Comparison of ENCODE assay signal across 8 cellular contexts in genomic region chr20:38032585-38033329, GRCh38. TPM values are rescaled to one million over a fixed set of nuclear protein-coding genes. Genes with fewer than 3 reads are reported as not detected.
A peak's percentile ranks its signal among the peaks of the same experiment; 100 is the strongest.
DNase-seq lines count a peak whose midpoint lies in the region; ATAC-seq and TF ChIP-seq lines count a peak whose summit lies in the region.

No MANE protein-coding gene starts in this region.

- TF ChIP-seq CTCF in right atrium auricular region (IDR thresholded peaks at IDR 0.05), result no peak

- peak; percentile 82 for DNase-seq in DMS 273 (lab: John Stamatoyannopoulos, UW; ENCODE audit: unreplicated experiment)
- DNase-seq in DMS 273 treated with DMSO at 0.1 percent for 48 hours (lab: John Stamatoyannopoulos, UW), result no peak
- DNase-seq in activated T-helper 1 cell treated with anti-CD3 and anti-CD28 coated beads, Interleukin-12 subunit alpha, Interleukin-12 subunit beta, Interleukin-2, Interleukin-4 antibody, amounts not matched to agents 30 ng/mL and 10 ng/mL and 1 ng/mL, durations not matched to agents 14 hours and 24 hours and 36 hours (ENCODE audit: low spot score), result no peak
- no peak for DNase-seq in right atrium auricular region (ENCODE audit: low spot score)
- no peak for DNase-seq in UCSD-AML1 (lab: John Stamatoyannopoulos, UW; ENCODE audit: unreplicated experiment)

- H3K4me3 Mint-ChIP-seq in activated T-helper 1 cell treated with anti-CD3 and anti-CD28 coated beads, Interleukin-12 subunit alpha, Interleukin-12 subunit beta, Interleukin-2, Interleukin-4 antibody, amounts not matched to agents 30 ng/mL and 10 ng/mL and 1 ng/mL, durations not matched to agents 14 hours and 24 hours and 36 hours, result peak overlapping the region; percentile 96

- H3K9me3 ChIP-seq in HUES48 (ENCODE audit: control insufficient read depth, insufficient read depth, low read length) (no peaks in the 10 kb centered on the region), right atrium auricular region (no peaks in the 10 kb centered on the region), skeletal muscle satellite cell (replicated peaks; ENCODE audit: low read length) (no peaks in the 10 kb centered on the region)

- peak overlapping the region; percentile 99 for H3K27ac Mint-ChIP-seq in activated T-helper 1 cell treated with anti-CD3 and anti-CD28 coated beads, Interleukin-12 subunit alpha, Interleukin-12 subunit beta, Interleukin-2, Interleukin-4 antibody, amounts not matched to agents 30 ng/mL and 10 ng/mL and 1 ng/mL, durations not matched to agents 14 hours and 24 hours and 36 hours

- ATAC-seq in GM21447 (IDR thresholded peaks at IDR 0.05; ENCODE audit: unreplicated experiment), result peak; percentile 41

- H3K27ac ChIP-seq in HUES48 (ENCODE audit: low read depth, low read length) (peak overlapping the region; percentile 98), right atrium auricular region (peak overlapping the region; percentile 93 to 94)

- no peaks in the 10 kb centered on the region for H3K9me3 Mint-ChIP-seq in activated T-helper 1 cell treated with anti-CD3 and anti-CD28 coated beads, Interleukin-12 subunit alpha, Interleukin-12 subunit beta, Interleukin-2, Interleukin-4 antibody, amounts not matched to agents 30 ng/mL and 10 ng/mL and 1 ng/mL, durations not matched to agents 14 hours and 24 hours and 36 hours

- peaks cover 27% of the 10 kb centered on the region for H3K36me3 Mint-ChIP-seq in activated T-helper 1 cell treated with anti-CD3 and anti-CD28 coated beads, Interleukin-12 subunit alpha, Interleukin-12 subunit beta, Interleukin-2, Interleukin-4 antibody, amounts not matched to agents 30 ng/mL and 10 ng/mL and 1 ng/mL, durations not matched to agents 14 hours and 24 hours and 36 hours (ENCODE audit: low read depth)

- peaks cover 27% of the 10 kb centered on the region for H3K36me3 ChIP-seq in HUES48 (ENCODE audit: control insufficient read depth, insufficient read depth, low read length)
- H3K36me3 ChIP-seq in right atrium auricular region, result no peaks in the 10 kb centered on the region
- peaks cover 15% of the 10 kb centered on the region for H3K36me3 ChIP-seq in skeletal muscle satellite cell (ENCODE audit: insufficient read depth, low read length)

- H3K27me3 Mint-ChIP-seq in activated T-helper 1 cell treated with anti-CD3 and anti-CD28 coated beads, Interleukin-12 subunit alpha, Interleukin-12 subunit beta, Interleukin-2, Interleukin-4 antibody, amounts not matched to agents 30 ng/mL and 10 ng/mL and 1 ng/mL, durations not matched to agents 14 hours and 24 hours and 36 hours (ENCODE audit: insufficient read depth), result no peaks in the 10 kb centered on the region

- H3K4me2 ChIP-seq in skeletal muscle satellite cell (ENCODE audit: low read length), result peak overlapping the region; percentile 81

- peaks cover 24% of the 10 kb centered on the region for H3K4me1 ChIP-seq in HUES48 (ENCODE audit: control insufficient read depth, insufficient read depth, low read length)
- peaks cover 0 to 41% of the 10 kb centered on the region in 2 donors for H3K4me1 ChIP-seq in right atrium auricular region
- H3K4me1 ChIP-seq in skeletal muscle satellite cell (ENCODE audit: control insufficient read depth, insufficient read depth, low read length), result peaks cover 20% of the 10 kb centered on the region

- H3K27me3 ChIP-seq in HUES48 (ENCODE audit: control insufficient read depth, insufficient read depth, low read length) (no peaks in the 10 kb centered on the region), right atrium auricular region (no peaks in the 10 kb centered on the region), skeletal muscle satellite cell (ENCODE audit: control insufficient read depth, insufficient read depth, low read length) (no peaks in the 10 kb centered on the region)

- intact Hi-C loops in activated T-helper 1 cell treated with anti-CD3 and anti-CD28 coated beads, Interleukin-12 subunit alpha, Interleukin-12 subunit beta, Interleukin-2, Interleukin-4 antibody, amounts not matched to agents 30 ng/mL and 10 ng/mL and 1 ng/mL, durations not matched to agents 14 hours and 24 hours and 36 hours (cut with micrococcal nuclease), result loop anchor here (1.0 to 10.0 kb wide), 7 partner anchors 25 to 1570 kb away; partner anchors contain the start of genes CTNNBL1, RALGAPB and SNHG17

- peaks cover 76% of the 10 kb centered on the region for H3K4me1 Mint-ChIP-seq in activated T-helper 1 cell treated with anti-CD3 and anti-CD28 coated beads, Interleukin-12 subunit alpha, Interleukin-12 subunit beta, Interleukin-2, Interleukin-4 antibody, amounts not matched to agents 30 ng/mL and 10 ng/mL and 1 ng/mL, durations not matched to agents 14 hours and 24 hours and 36 hours (ENCODE audit: low read depth)

- H3K4me3 ChIP-seq in HUES48 (ENCODE audit: low read depth, low read length), result peak overlapping the region; percentile 93
- H3K4me3 ChIP-seq in right atrium auricular region, result peak overlapping the region; percentile 81 to 82
- peak overlapping the region; percentile 95 for H3K4me3 ChIP-seq in skeletal muscle satellite cell (ENCODE audit: low read length)

- H3K9ac ChIP-seq in HUES48 (ENCODE audit: low read depth, low read length) (peak overlapping the region; percentile 99), skeletal muscle satellite cell (ENCODE audit: low read depth, low read length) (peak overlapping the region; percentile 97)

RNA-seq across cellular contexts. Expression of gene TTI1, which starts 0.5 kb away (rescaled TPM):
- 41.7 and 43.1 TPM in 2 replicates for total RNA-seq in activated T-helper 1 cell treated with anti-CD3 and anti-CD28 coated beads, Interleukin-12 subunit alpha, Interleukin-12 subunit beta, Interleukin-2, Interleukin-4 antibody, amounts not matched to agents 30 ng/mL and 10 ng/mL and 1 ng/mL, durations not matched to agents 14 hours and 24 hours and 36 hours
- total RNA-seq in right atrium auricular region, result 10 to 100 TPM; 10.8 to 11.5 TPM
- total RNA-seq in skeletal muscle satellite cell (2012; rRNA removed), result 17.3 and 22.3 TPM in 2 replicates

RNA-seq across cellular contexts. Expression of gene RPRD1B, which starts 0.8 kb away (rescaled TPM):
- 48.8 and 49.7 TPM in 2 replicates for total RNA-seq in activated T-helper 1 cell treated with anti-CD3 and anti-CD28 coated beads, Interleukin-12 subunit alpha, Interleukin-12 subunit beta, Interleukin-2, Interleukin-4 antibody, amounts not matched to agents 30 ng/mL and 10 ng/mL and 1 ng/mL, durations not matched to agents 14 hours and 24 hours and 36 hours
- 10 to 100 TPM; 60.1 to 75.8 TPM for total RNA-seq in right atrium auricular region
- total RNA-seq in skeletal muscle satellite cell (2012; rRNA removed), result 15.7 and 16.4 TPM in 2 replicates
